ENCODE assay signal across 1 cellular context in genomic region chr16:70523621-70524405, GRCh38.
TF ChIP-seq lines count a peak whose summit lies in the region.

TSS of gene SF3B3 (plus strand) at chr16:70523816. CDS start at chr16:70526657, 2,841 bp downstream.

TF ChIP-seq in HepG2, 621 proteins besides CTCF, POLR2A, EP300 and RAD21 (continued from another document and continues in another):
- TF ChIP-seq FUBP1 (CRISPR knock-in tag; IDR thresholded peaks at IDR 0.05; ENCODE audit: borderline replicate concordance) (no peak), SRSF1 (optimal IDR thresholded peaks at IDR 0.05; ENCODE audit: low read depth, low read length) (peak; percentile 89), ZNF501 (CRISPR knock-in tag; IDR thresholded peaks at IDR 0.05) (peak; percentile 69), ZNF44 (CRISPR knock-in tag; IDR thresholded peaks at IDR 0.05) (no peak), EED (CRISPR knock-in tag; IDR thresholded peaks at IDR 0.05) (no peak), ZSCAN20 (CRISPR knock-in tag; IDR thresholded peaks at IDR 0.05; ENCODE audit: borderline replicate concordance) (no peak; the same call in 1 of the 2 replicates), ZNF788 (CRISPR knock-in tag; IDR thresholded peaks at IDR 0.05; ENCODE audit: borderline replicate concordance) (peak; percentile 39; the same call in 1 of the 2 replicates), RBM39 (IDR thresholded peaks at IDR 0.05; ENCODE audit: low read depth, low read length, poor library complexity, severe bottlenecking) (peak; percentile 29), ZNF740 (CRISPR knock-in tag; IDR thresholded peaks at IDR 0.05) (0 out of 2 replicates have a peak, but pooled peaks have one; percentile 21), SYNCRIP (IDR thresholded peaks at IDR 0.05; ENCODE audit: insufficient read depth, low read depth, low read length) (no peak), ATF2 (CRISPR knock-in tag; IDR thresholded peaks at IDR 0.05) (no peak), CC2D1A (CRISPR knock-in tag; IDR thresholded peaks at IDR 0.05) (no peak), ZNF329 (CRISPR knock-in tag; IDR thresholded peaks at IDR 0.05; ENCODE audit: low read depth) (no peak), ZNF10 (CRISPR knock-in tag; IDR thresholded peaks at IDR 0.05; ENCODE audit: borderline replicate concordance, low read depth) (no peak), CENPX (CRISPR knock-in tag; IDR thresholded peaks at IDR 0.05) (no peak), ZNF235 (CRISPR knock-in tag; IDR thresholded peaks at IDR 0.05; ENCODE audit: borderline replicate concordance) (no peak), ZNF619 (CRISPR knock-in tag; IDR thresholded peaks at IDR 0.05) (no peak), ZNF530 (CRISPR knock-in tag; IDR thresholded peaks at IDR 0.05; ENCODE audit: low read depth) (no peak), ELF1 (CRISPR knock-in tag; IDR thresholded peaks at IDR 0.05) (no peak), MED8 (CRISPR knock-in tag; IDR thresholded peaks at IDR 0.05; ENCODE audit: insufficient replicate concordance) (peak; percentile 82), POLR2G (IDR thresholded peaks at IDR 0.05; ENCODE audit: low read depth, low read length) (peak; percentile 98), STAG1 (CRISPR knock-in tag; IDR thresholded peaks at IDR 0.05) (no peak), ZBTB26 (CRISPR knock-in tag; IDR thresholded peaks at IDR 0.05; ENCODE audit: borderline replicate concordance) (peak; percentile 72), MAFF (IDR thresholded peaks at IDR 0.05; ENCODE audit: low read depth, low read length) (no peak), XRCC5 (optimal IDR thresholded peaks at IDR 0.05; ENCODE audit: low read length) (peak; percentile 68), CCAR2 (optimal IDR thresholded peaks at IDR 0.05; ENCODE audit: low read depth, low read length) (no peak), ZNF598 (CRISPR knock-in tag; IDR thresholded peaks at IDR 0.05; ENCODE audit: borderline replicate concordance) (no peak), SMARCE1 (IDR thresholded peaks at IDR 0.05; ENCODE audit: borderline replicate concordance) (no peak), PLSCR1 (CRISPR knock-in tag; IDR thresholded peaks at IDR 0.05; ENCODE audit: borderline replicate concordance) (no peak), ZNF816 (CRISPR knock-in tag; IDR thresholded peaks at IDR 0.05; ENCODE audit: borderline replicate concordance) (peak; percentile 89), ZNF292 (CRISPR knock-in tag; IDR thresholded peaks at IDR 0.05; ENCODE audit: borderline replicate concordance, low read depth) (no peak), KMT2A (CRISPR knock-in tag; IDR thresholded peaks at IDR 0.05) (peak; percentile 58; the same call in 1 of the 2 replicates), GTF3A (CRISPR knock-in tag; conservative IDR thresholded peaks at IDR 0.05) (no peak), CBFB (CRISPR knock-in tag; IDR thresholded peaks at IDR 0.05) (no peak), USF2 (IDR thresholded peaks at IDR 0.05; ENCODE audit: low read depth, low read length) (no peak), USF2 (CRISPR knock-in tag; IDR thresholded peaks at IDR 0.05; ENCODE audit: borderline replicate concordance) (0 out of 2 replicates have a peak, but pooled peaks have one; percentile 16), ZIK1 (CRISPR knock-in tag; IDR thresholded peaks at IDR 0.05; ENCODE audit: borderline replicate concordance, low read depth) (no peak), PREB (CRISPR knock-in tag; IDR thresholded peaks at IDR 0.05) (no peak), ZNF616 (CRISPR knock-in tag; IDR thresholded peaks at IDR 0.05; ENCODE audit: low read depth) (no peak), ZNF326 (CRISPR knock-in tag; IDR thresholded peaks at IDR 0.05; ENCODE audit: borderline replicate concordance) (no peak; the same call in 1 of the 2 replicates), ZNF256 (CRISPR knock-in tag; conservative IDR thresholded peaks at IDR 0.05) (peak; percentile 51; the same call in 1 of the 2 replicates), ZNF713 (CRISPR knock-in tag; IDR thresholded peaks at IDR 0.05) (no peak; the same call in 1 of the 2 replicates), JARID2 (CRISPR knock-in tag; IDR thresholded peaks at IDR 0.05; ENCODE audit: insufficient replicate concordance) (no peak), FOSL1 (CRISPR knock-in tag; IDR thresholded peaks at IDR 0.05; ENCODE audit: borderline replicate concordance) (no peak), NCOA5 (CRISPR knock-in tag; IDR thresholded peaks at IDR 0.05) (no peak), AHR (CRISPR knock-in tag; IDR thresholded peaks at IDR 0.05) (no peak), ZNF878 (CRISPR knock-in tag; IDR thresholded peaks at IDR 0.05) (no peak), FOXA1 (IDR thresholded peaks at IDR 0.05) (no peak), FOXA1 (CRISPR knock-in tag; IDR thresholded peaks at IDR 0.05) (no peak), ZNF629 (CRISPR knock-in tag; conservative IDR thresholded peaks at IDR 0.05) (no peak), CEBPG (CRISPR knock-in tag; IDR thresholded peaks at IDR 0.05) (peak; percentile 22; the same call in 1 of the 2 replicates)
- TF ChIP-seq, protein P1, sequence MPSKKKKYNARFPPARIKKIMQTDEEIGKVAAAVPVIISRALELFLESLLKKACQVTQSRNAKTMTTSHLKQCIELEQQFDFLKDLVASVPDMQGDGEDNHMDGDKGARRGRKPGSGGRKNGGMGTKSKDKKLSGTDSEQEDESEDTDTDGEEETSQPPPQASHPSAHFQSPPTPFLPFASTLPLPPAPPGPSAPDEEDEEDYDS (CRISPR knock-in tag; IDR thresholded peaks at IDR 0.05): peak; percentile 82
- TF ChIP-seq, protein P2, sequence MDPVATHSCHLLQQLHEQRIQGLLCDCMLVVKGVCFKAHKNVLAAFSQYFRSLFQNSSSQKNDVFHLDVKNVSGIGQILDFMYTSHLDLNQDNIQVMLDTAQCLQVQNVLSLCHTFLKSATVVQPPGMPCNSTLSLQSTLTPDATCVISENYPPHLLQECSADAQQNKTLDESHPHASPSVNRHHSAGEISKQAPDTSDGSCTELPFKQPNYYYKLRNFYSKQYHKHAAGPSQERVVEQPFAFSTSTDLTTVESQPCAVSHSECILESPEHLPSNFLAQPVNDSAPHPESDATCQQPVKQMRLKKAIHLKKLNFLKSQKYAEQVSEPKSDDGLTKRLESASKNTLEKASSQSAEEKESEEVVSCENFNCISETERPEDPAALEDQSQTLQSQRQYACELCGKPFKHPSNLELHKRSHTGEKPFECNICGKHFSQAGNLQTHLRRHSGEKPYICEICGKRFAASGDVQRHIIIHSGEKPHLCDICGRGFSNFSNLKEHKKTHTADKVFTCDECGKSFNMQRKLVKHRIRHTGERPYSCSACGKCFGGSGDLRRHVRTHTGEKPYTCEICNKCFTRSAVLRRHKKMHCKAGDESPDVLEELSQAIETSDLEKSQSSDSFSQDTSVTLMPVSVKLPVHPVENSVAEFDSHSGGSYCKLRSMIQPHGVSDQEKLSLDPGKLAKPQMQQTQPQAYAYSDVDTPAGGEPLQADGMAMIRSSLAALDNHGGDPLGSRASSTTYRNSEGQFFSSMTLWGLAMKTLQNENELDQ (CRISPR knock-in tag; IDR thresholded peaks at IDR 0.05; ENCODE audit: borderline replicate concordance): peak; percentile 60; the same call in 1 of the 2 replicates
- TF ChIP-seq, protein P3, sequence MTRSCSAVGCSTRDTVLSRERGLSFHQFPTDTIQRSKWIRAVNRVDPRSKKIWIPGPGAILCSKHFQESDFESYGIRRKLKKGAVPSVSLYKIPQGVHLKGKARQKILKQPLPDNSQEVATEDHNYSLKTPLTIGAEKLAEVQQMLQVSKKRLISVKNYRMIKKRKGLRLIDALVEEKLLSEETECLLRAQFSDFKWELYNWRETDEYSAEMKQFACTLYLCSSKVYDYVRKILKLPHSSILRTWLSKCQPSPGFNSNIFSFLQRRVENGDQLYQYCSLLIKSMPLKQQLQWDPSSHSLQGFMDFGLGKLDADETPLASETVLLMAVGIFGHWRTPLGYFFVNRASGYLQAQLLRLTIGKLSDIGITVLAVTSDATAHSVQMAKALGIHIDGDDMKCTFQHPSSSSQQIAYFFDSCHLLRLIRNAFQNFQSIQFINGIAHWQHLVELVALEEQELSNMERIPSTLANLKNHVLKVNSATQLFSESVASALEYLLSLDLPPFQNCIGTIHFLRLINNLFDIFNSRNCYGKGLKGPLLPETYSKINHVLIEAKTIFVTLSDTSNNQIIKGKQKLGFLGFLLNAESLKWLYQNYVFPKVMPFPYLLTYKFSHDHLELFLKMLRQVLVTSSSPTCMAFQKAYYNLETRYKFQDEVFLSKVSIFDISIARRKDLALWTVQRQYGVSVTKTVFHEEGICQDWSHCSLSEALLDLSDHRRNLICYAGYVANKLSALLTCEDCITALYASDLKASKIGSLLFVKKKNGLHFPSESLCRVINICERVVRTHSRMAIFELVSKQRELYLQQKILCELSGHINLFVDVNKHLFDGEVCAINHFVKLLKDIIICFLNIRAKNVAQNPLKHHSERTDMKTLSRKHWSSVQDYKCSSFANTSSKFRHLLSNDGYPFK (CRISPR knock-in tag; IDR thresholded peaks at IDR 0.05; ENCODE audit: borderline replicate concordance): peak; percentile 84; the same call in 1 of the 2 replicates
- TF ChIP-seq, protein P4, sequence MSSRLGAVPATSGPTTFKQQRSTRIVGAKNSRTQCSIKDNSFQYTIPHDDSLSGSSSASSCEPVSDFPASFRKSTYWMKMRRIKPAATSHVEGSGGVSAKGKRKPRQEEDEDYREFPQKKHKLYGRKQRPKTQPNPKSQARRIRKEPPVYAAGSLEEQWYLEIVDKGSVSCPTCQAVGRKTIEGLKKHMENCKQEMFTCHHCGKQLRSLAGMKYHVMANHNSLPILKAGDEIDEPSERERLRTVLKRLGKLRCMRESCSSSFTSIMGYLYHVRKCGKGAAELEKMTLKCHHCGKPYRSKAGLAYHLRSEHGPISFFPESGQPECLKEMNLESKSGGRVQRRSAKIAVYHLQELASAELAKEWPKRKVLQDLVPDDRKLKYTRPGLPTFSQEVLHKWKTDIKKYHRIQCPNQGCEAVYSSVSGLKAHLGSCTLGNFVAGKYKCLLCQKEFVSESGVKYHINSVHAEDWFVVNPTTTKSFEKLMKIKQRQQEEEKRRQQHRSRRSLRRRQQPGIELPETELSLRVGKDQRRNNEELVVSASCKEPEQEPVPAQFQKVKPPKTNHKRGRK (CRISPR knock-in tag; IDR thresholded peaks at IDR 0.05): no peak
